In genomic region chr1:241706967-241707366, GRCh38 we compare ENCODE assay signal across 14 cellular contexts. TPM values are rescaled to one million over a fixed set of nuclear protein-coding genes. Genes with fewer than 3 reads are reported as not detected.
DNase-seq lines count a peak whose midpoint lies in the region; ATAC-seq and TF ChIP-seq lines count a peak whose summit lies in the region.
"Had no signal": no experiment of that assay in that cellular context is flagged by ENCODE, and none has a peak within 500 bp of the region (broad histone marks: within the 10 kb centered on the region; RNA-seq: fewer than 3 reads in every experiment).

No MANE protein-coding gene starts in this region.

- peak; percentile 77 for ATAC-seq in SK-N-SH treated with all-trans-retinoic acid at 6 μM for 48 hours

- no peaks in the 10 kb centered on the region for H3F3A ChIP-seq in SK-N-SH (replicated peaks; ENCODE audit: insufficient read depth)

- no peaks in the 10 kb centered on the region for H3K27me3 ChIP-seq in SK-N-SH (ENCODE audit: insufficient read depth)
- no peaks in the 10 kb centered on the region for H3K27me3 ChIP-seq in MG63
- H3K27me3 ChIP-seq in prostate gland (replicated peaks; ENCODE audit: insufficient read depth) = no peaks in the 10 kb centered on the region
- H3K27me3 ChIP-seq: transverse colon had no signal

- in situ Hi-C loops in astrocyte of the spinal cord (cut with HindIII; ENCODE audit: low sequenced_read_pairs) = no loop called here

- H3K9ac ChIP-seq in SK-N-SH = no peak overlapping the region

- H3K79me2 ChIP-seq in SK-N-SH (ENCODE audit: insufficient read depth) = no peaks in the 10 kb centered on the region

- no peak overlapping the region for H3K4me2 ChIP-seq in SK-N-SH

- CTCF ChIA-PET in SK-N-SH (lab: Yijun Ruan, JAX) = interaction anchor here (0.6 kb wide), 1 partner anchor 41 kb away, joined by 3 read pairs; no protein-coding TSS in a partner anchor

- intact Hi-C loops in prostate gland (cut with DNase I) = no loop called here

- WGBS in SK-N-SH (ENCODE audit: low lambda C conversion rate) = 37% methylated on average over 2 of the region's 2 CpGs
- 40% methylated on average over 2 of the region's 2 CpGs for WGBS in prostate gland

- no peaks in the 10 kb centered on the region for H3K9me2 ChIP-seq in SK-N-SH

- H3K36me3 ChIP-seq in SK-N-SH (replicated peaks in 1 of 2; ENCODE audit: control insufficient read depth in 1 of 2, insufficient read depth in 2 of 2, low read length in 1 of 2) (no peaks in the 10 kb centered on the region), MG63 (no peaks in the 10 kb centered on the region), prostate gland (no peaks in the 10 kb centered on the region)
- H3K36me3 ChIP-seq: transverse colon had no signal

- H3K27ac ChIP-seq in SK-N-SH (ENCODE audit: low read depth in 2 of 2, low read length in 1 of 2) = no peak overlapping the region
- no peak overlapping the region for H3K27ac ChIP-seq in prostate gland
- H3K27ac ChIP-seq: transverse colon had no signal

- no peak for TF ChIP-seq POLR2A in prostate gland (IDR thresholded peaks at IDR 0.05)

- POLR2A ChIA-PET in SK-N-SH (lab: Yijun Ruan, JAX) = no interaction called here

- DNase-seq in SK-N-SH (no peak), MG63 (peak; percentile 84), astrocyte of the spinal cord (ENCODE audit: low read depth, low spot score) (peak; percentile 38), prostate gland (ENCODE audit: low spot score) (peak; percentile 29), HUDEP-2 (lab: John Stamatoyannopoulos, UW; ENCODE audit: unreplicated experiment in 76 of 76) (no peak), SKM-1 treated with dmso at 0.1 percent for 144 hours (lab: John Stamatoyannopoulos, UW; ENCODE audit: unreplicated experiment) (no peak)
- DNase-seq in effector CD4-positive, alpha-beta T cell = no peak
- DNase-seq: KG1; NCI-H345; stimulated activated CD4-positive, alpha-beta T cell treated with anti-CD3 and anti-CD28 coated beads, Interleukin-2, amount 100 ng/mL, for 48 hours; transverse colon had no signal

- H4K20me1 ChIP-seq in SK-N-SH (ENCODE audit: insufficient read depth) = no peaks in the 10 kb centered on the region

- TF ChIP-seq CTCF in SK-N-SH (IDR thresholded peaks at IDR 0.05) = no peak
- no peak for TF ChIP-seq CTCF in astrocyte of the spinal cord (IDR thresholded peaks at IDR 0.05; ENCODE audit: low read depth, low read length)
- no peak for TF ChIP-seq CTCF in prostate gland (IDR thresholded peaks at IDR 0.05)

- H3K4me3 ChIP-seq in SK-N-SH (ENCODE audit: low read depth in 2 of 2, low read length in 1 of 2) (no peak overlapping the region), MG63 (no peak overlapping the region), astrocyte of the spinal cord (ENCODE audit: low read depth, low read length) (no peak overlapping the region), prostate gland (no peak overlapping the region)
- H3K4me3 ChIP-seq: transverse colon had no signal

- no peaks in the 10 kb centered on the region for H3K9me3 ChIP-seq in SK-N-SH
- no peaks in the 10 kb centered on the region for H3K9me3 ChIP-seq in MG63
- no peaks in the 10 kb centered on the region for H3K9me3 ChIP-seq in prostate gland
- H3K9me3 ChIP-seq: transverse colon had no signal

- TF ChIP-seq RAD21 in SK-N-SH (IDR thresholded peaks at IDR 0.05; ENCODE audit: low read length) = no peak

- no peak overlapping the region for H2AFZ ChIP-seq in SK-N-SH (ENCODE audit: low read depth)

- H3K4me1 ChIP-seq in SK-N-SH (ENCODE audit: control insufficient read depth in 1 of 2, insufficient read depth in 2 of 2, low read depth in 1 of 2, low read length in 1 of 2) = no peaks in the 10 kb centered on the region; a peak in 2 of 4 replicates
- no peaks in the 10 kb centered on the region for H3K4me1 ChIP-seq in prostate gland (replicated peaks)
- H3K4me1 ChIP-seq: transverse colon had no signal

- TF ChIP-seq EP300 in SK-N-SH (IDR thresholded peaks at IDR 0.05; ENCODE audit: borderline replicate concordance in 1 of 2, low read depth in 1 of 2, low read length in 1 of 2) = no peak

TF ChIP-seq in SK-N-SH treated with all-trans-retinoic acid at 6 μM for 48 hours, 23 proteins besides CTCF, POLR2A, EP300 and RAD21:
- TF ChIP-seq ZNF565 (CRISPR knock-in tag; conservative IDR thresholded peaks at IDR 0.05; ENCODE audit: low read depth) (no peak), GLIS3 (CRISPR knock-in tag; IDR thresholded peaks at IDR 0.05) (no peak)

TF ChIP-seq in SK-N-SH, 30 proteins besides CTCF, POLR2A, EP300 and RAD21:
- TF ChIP-seq, protein P1, sequence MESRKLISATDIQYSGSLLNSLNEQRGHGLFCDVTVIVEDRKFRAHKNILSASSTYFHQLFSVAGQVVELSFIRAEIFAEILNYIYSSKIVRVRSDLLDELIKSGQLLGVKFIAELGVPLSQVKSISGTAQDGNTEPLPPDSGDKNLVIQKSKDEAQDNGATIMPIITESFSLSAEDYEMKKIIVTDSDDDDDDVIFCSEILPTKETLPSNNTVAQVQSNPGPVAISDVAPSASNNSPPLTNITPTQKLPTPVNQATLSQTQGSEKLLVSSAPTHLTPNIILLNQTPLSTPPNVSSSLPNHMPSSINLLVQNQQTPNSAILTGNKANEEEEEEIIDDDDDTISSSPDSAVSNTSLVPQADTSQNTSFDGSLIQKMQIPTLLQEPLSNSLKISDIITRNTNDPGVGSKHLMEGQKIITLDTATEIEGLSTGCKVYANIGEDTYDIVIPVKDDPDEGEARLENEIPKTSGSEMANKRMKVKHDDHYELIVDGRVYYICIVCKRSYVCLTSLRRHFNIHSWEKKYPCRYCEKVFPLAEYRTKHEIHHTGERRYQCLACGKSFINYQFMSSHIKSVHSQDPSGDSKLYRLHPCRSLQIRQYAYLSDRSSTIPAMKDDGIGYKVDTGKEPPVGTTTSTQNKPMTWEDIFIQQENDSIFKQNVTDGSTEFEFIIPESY (IDR thresholded peaks at IDR 0.05; ENCODE audit: borderline replicate concordance, low read depth) = no peak
- TF ChIP-seq NRF1 (IDR thresholded peaks at IDR 0.05; ENCODE audit: low read depth, low read length) (no peak), USF1 (IDR thresholded peaks at IDR 0.05; ENCODE audit: borderline replicate concordance, low read depth) (no peak), CHD2 (IDR thresholded peaks at IDR 0.05; ENCODE audit: low read length, partially characterized antibody) (no peak), FOXJ3 (CRISPR knock-in tag; IDR thresholded peaks at IDR 0.05) (no peak), RFX5 (IDR thresholded peaks at IDR 0.05; ENCODE audit: low read length) (no peak), TAF1 (IDR thresholded peaks at IDR 0.05; ENCODE audit: borderline replicate concordance, low read depth, low read length) (no peak), EZH2phosphoT487 (IDR thresholded peaks at IDR 0.05; ENCODE audit: borderline replicate concordance, low read depth) (no peak)

RNA-seq across cellular contexts. Expression of gene WDR64, which starts 54.9 kb away (rescaled TPM):
- not detected in 2 replicates for polyA plus RNA-seq in SK-N-SH (2012; rRNA removed)
- not detected in 2 replicates for polyA plus RNA-seq in SK-N-SH (2012; cell fraction: cytosol; rRNA removed)
- not detected in 2 replicates for polyA plus RNA-seq in SK-N-SH (2012; cell fraction: nucleus; rRNA removed)
- not detected in 2 replicates for total RNA-seq in MG63 (2014; rRNA removed; shearing (Covaris generic); ENCODE audit: low replicate concordance)
- under 1 TPM in 1 of 2 donors, not detected in 1; 0.91 TPM for total RNA-seq in prostate gland
- total RNA-seq: A673; activated T-helper 17 cell treated with anti-CD3 and anti-CD28 coated beads, Interleukin-2, amount 50 U/mL, for 72 hours; transverse colon had no signal

Comparison
In these comparisons a context has a peak if more than half of its experiments do, and no peak if none do; other contexts are left out.
1. DNase-seq: peak in MG63 (single experiment), astrocyte of the spinal cord (single experiment) and prostate gland (single experiment); none in SK-N-SH (single experiment), effector CD4-positive, alpha-beta T cell (single experiment), HUDEP-2 (0 of 76) and SKM-1 treated with dmso at 0.1 percent for 144 hours (single experiment).